2 cellular contexts compared by ENCODE assay signal in genomic region chr3:141326123-141326522, GRCh38.
TF ChIP-seq lines count a peak whose summit lies in the region.

No MANE protein-coding gene starts in this region.

TF ChIP-seq in IMR-90, 13 proteins besides CTCF, POLR2A, EP300 and RAD21:
- TF ChIP-seq MAFK (IDR thresholded peaks at IDR 0.05; ENCODE audit: low read depth, low read length) (no peak), SMC3 (IDR thresholded peaks at IDR 0.05; ENCODE audit: low read depth, low read length) (no peak), RCOR1 (IDR thresholded peaks at IDR 0.05; ENCODE audit: insufficient replicate concordance, low read length) (no peak)
- TF ChIP-seq, protein P1, sequence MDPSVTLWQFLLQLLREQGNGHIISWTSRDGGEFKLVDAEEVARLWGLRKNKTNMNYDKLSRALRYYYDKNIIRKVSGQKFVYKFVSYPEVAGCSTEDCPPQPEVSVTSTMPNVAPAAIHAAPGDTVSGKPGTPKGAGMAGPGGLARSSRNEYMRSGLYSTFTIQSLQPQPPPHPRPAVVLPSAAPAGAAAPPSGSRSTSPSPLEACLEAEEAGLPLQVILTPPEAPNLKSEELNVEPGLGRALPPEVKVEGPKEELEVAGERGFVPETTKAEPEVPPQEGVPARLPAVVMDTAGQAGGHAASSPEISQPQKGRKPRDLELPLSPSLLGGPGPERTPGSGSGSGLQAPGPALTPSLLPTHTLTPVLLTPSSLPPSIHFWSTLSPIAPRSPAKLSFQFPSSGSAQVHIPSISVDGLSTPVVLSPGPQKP (IDR thresholded peaks at IDR 0.05; ENCODE audit: borderline replicate concordance, low read depth, low read length): no peak

TF ChIP-seq in HepG2, 621 proteins besides CTCF, POLR2A, EP300 and RAD21 (continues in another document):
- TF ChIP-seq NCOA2 (CRISPR knock-in tag; IDR thresholded peaks at IDR 0.05) (0 out of 2 replicates have a peak, but pooled peaks have one; percentile 25), ELF1 (CRISPR knock-in tag; IDR thresholded peaks at IDR 0.05) (no peak), ETV5 (CRISPR knock-in tag; IDR thresholded peaks at IDR 0.05; ENCODE audit: borderline replicate concordance) (no peak), XBP1 (CRISPR knock-in tag; IDR thresholded peaks at IDR 0.05) (no peak), ZNF629 (CRISPR knock-in tag; conservative IDR thresholded peaks at IDR 0.05) (no peak), MEIS2 (CRISPR knock-in tag; IDR thresholded peaks at IDR 0.05) (no peak), SUZ12 (IDR thresholded peaks at IDR 0.05; ENCODE audit: low read depth, low read length) (no peak), BCL6 (CRISPR knock-in tag; IDR thresholded peaks at IDR 0.05) (0 out of 2 replicates have a peak, but pooled peaks have one; percentile 18), ZBTB1 (CRISPR knock-in tag; IDR thresholded peaks at IDR 0.05; ENCODE audit: borderline replicate concordance) (no peak), ZNF775 (CRISPR knock-in tag; IDR thresholded peaks at IDR 0.05; ENCODE audit: borderline replicate concordance) (no peak), ZNF589 (CRISPR knock-in tag; conservative IDR thresholded peaks at IDR 0.05) (no peak), HIVEP1 (CRISPR knock-in tag; IDR thresholded peaks at IDR 0.05) (no peak), ZNF101 (CRISPR knock-in tag; IDR thresholded peaks at IDR 0.05; ENCODE audit: borderline replicate concordance, low read depth) (no peak), ZNF768 (CRISPR knock-in tag; IDR thresholded peaks at IDR 0.05) (no peak), ZNF230 (CRISPR knock-in tag; IDR thresholded peaks at IDR 0.05) (no peak), U2AF1 (optimal IDR thresholded peaks at IDR 0.05; ENCODE audit: low read depth, low read length) (no peak), ZNF34 (CRISPR knock-in tag; IDR thresholded peaks at IDR 0.05; ENCODE audit: borderline replicate concordance) (no peak), ZNF24 (IDR thresholded peaks at IDR 0.05) (no peak), FOXP1 (IDR thresholded peaks at IDR 0.05) (no peak), FOXP1 (CRISPR knock-in tag; IDR thresholded peaks at IDR 0.05) (peak; percentile 12; the same call in 1 of the 2 replicates), ZNF20 (CRISPR knock-in tag; IDR thresholded peaks at IDR 0.05) (no peak), FLYWCH1 (CRISPR knock-in tag; IDR thresholded peaks at IDR 0.05) (no peak), HMG20A (CRISPR knock-in tag; IDR thresholded peaks at IDR 0.05; ENCODE audit: borderline replicate concordance) (peak; percentile 35; the same call in 1 of the 2 replicates), ZNF710 (CRISPR knock-in tag; IDR thresholded peaks at IDR 0.05; ENCODE audit: borderline replicate concordance) (no peak), THAP11 (CRISPR knock-in tag; IDR thresholded peaks at IDR 0.05) (peak; percentile 28; the same call in 1 of the 2 replicates), KAT7 (CRISPR knock-in tag; IDR thresholded peaks at IDR 0.05; ENCODE audit: borderline replicate concordance) (no peak), TBX3 (IDR thresholded peaks at IDR 0.05; ENCODE audit: borderline replicate concordance) (no peak), SNAI1 (CRISPR knock-in tag; IDR thresholded peaks at IDR 0.05; ENCODE audit: borderline replicate concordance) (no peak), ZKSCAN8 (CRISPR knock-in tag; IDR thresholded peaks at IDR 0.05; ENCODE audit: borderline replicate concordance) (no peak), ZNF30 (CRISPR knock-in tag; IDR thresholded peaks at IDR 0.05) (no peak), JUNB (CRISPR knock-in tag; IDR thresholded peaks at IDR 0.05; ENCODE audit: borderline replicate concordance) (no peak), ZNF576 (CRISPR knock-in tag; IDR thresholded peaks at IDR 0.05) (no peak), ZNF143 (CRISPR knock-in tag; IDR thresholded peaks at IDR 0.05) (no peak), ZKSCAN5 (CRISPR knock-in tag; IDR thresholded peaks at IDR 0.05) (no peak), ZNF331 (CRISPR knock-in tag; IDR thresholded peaks at IDR 0.05) (no peak), ATF6 (CRISPR knock-in tag; conservative IDR thresholded peaks at IDR 0.05) (no peak), PHF8 (CRISPR knock-in tag; IDR thresholded peaks at IDR 0.05) (no peak), STAT5B (CRISPR knock-in tag; IDR thresholded peaks at IDR 0.05) (no peak), ZSCAN9 (CRISPR knock-in tag; IDR thresholded peaks at IDR 0.05; ENCODE audit: borderline replicate concordance) (no peak), SP4 (CRISPR knock-in tag; IDR thresholded peaks at IDR 0.05) (no peak), ZNF7 (CRISPR knock-in tag; IDR thresholded peaks at IDR 0.05) (no peak), ZNF772 (CRISPR knock-in tag; IDR thresholded peaks at IDR 0.05) (no peak), YY1 (IDR thresholded peaks at IDR 0.05; ENCODE audit: insufficient read depth, insufficient replicate concordance, low read depth, low read length) (no peak), CEBPG (CRISPR knock-in tag; IDR thresholded peaks at IDR 0.05) (no peak), RXRB (CRISPR knock-in tag; IDR thresholded peaks at IDR 0.05; ENCODE audit: borderline replicate concordance) (peak; percentile 30; the same call in 1 of the 2 replicates), PHF5A (CRISPR knock-in tag; IDR thresholded peaks at IDR 0.05; ENCODE audit: low read depth, unreplicated experiment) (no peak), ARNT (IDR thresholded peaks at IDR 0.05) (no peak), NCOA5 (CRISPR knock-in tag; IDR thresholded peaks at IDR 0.05) (no peak), ZFP62 (CRISPR knock-in tag; IDR thresholded peaks at IDR 0.05) (no peak), MEF2D (CRISPR knock-in tag; IDR thresholded peaks at IDR 0.05) (no peak), ZNF274 (CRISPR knock-in tag; IDR thresholded peaks at IDR 0.05) (no peak), ZBTB40 (IDR thresholded peaks at IDR 0.05) (no peak), ZBTB40 (CRISPR knock-in tag; IDR thresholded peaks at IDR 0.05) (no peak), ZNF337 (CRISPR knock-in tag; IDR thresholded peaks at IDR 0.05; ENCODE audit: borderline replicate concordance, low read depth) (no peak)
- TF ChIP-seq, protein P2, sequence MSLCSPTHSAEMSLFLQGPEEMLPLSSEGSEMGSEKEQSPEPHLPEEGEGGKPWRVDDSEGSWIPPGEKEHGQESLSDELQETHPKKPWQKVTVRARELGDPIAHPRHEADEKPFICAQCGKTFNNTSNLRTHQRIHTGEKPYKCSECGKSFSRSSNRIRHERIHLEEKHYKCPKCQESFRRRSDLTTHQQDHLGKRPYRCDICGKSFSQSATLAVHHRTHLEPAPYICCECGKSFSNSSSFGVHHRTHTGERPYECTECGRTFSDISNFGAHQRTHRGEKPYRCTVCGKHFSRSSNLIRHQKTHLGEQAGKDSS (CRISPR knock-in tag; IDR thresholded peaks at IDR 0.05; ENCODE audit: borderline replicate concordance, low read depth): no peak
- TF ChIP-seq, protein P3, sequence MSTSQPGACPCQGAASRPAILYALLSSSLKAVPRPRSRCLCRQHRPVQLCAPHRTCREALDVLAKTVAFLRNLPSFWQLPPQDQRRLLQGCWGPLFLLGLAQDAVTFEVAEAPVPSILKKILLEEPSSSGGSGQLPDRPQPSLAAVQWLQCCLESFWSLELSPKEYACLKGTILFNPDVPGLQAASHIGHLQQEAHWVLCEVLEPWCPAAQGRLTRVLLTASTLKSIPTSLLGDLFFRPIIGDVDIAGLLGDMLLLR (CRISPR knock-in tag; IDR thresholded peaks at IDR 0.05): no peak
